ENCODE assay signal across 21 cellular contexts in the genomic region with DNA sequence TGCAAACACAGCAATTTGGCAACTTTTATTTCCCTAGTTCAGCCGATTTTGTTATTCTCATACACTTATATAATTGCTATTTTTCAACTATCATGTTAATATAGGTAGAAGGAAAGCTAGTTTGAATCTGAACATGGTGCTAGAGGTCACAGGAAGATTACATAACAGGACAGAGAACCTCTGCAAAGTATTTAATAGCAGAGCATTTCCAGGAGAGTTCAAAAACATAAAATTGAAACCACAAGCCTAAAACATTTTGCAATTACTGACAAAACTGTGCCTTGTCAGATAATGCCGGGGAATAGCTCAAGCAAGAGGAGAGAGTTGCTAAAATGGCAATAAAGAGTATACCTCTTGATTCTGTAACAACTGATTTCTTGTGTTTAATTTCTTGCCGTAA.
DNase-seq lines count a peak whose midpoint lies in the region; ATAC-seq and TF ChIP-seq lines count a peak whose summit lies in the region.
"Had no signal": no experiment of that assay in that cellular context is flagged by ENCODE, and none has a peak within 500 bp of the region (broad histone marks: within the 10 kb centered on the region; RNA-seq: fewer than 3 reads in every experiment).

No MANE protein-coding gene starts in this region.

- H3K4me2 ChIP-seq in GM23338, result no peak overlapping the region

- TF ChIP-seq CTCF in endodermal cell (conservative IDR thresholded peaks at IDR 0.05), result no peak
- TF ChIP-seq CTCF in GM23338 (conservative IDR thresholded peaks at IDR 0.05; ENCODE audit: low read depth in 2 of 2), result no peak

- no peak for ATAC-seq in stimulated activated naive CD8-positive, alpha-beta T cell treated with anti-CD3 and anti-CD28 coated beads, Interleukin-15, Interleukin-2, amounts not matched to agents 100 U/mL and 50 U/mL, for 24 hours
- ATAC-seq in GM23338, result no peak
- ATAC-seq: GM12878 had no signal

- H3K4me3 ChIP-seq in SK-N-MC, result peak overlapping the region; percentile 72
- H3K4me3 ChIP-seq in endodermal cell (ENCODE audit: low read length), result no peak overlapping the region
- no peak overlapping the region for H3K4me3 ChIP-seq in GM23338
- H3K4me3 ChIP-seq: GM12878, GM23248 had no signal

- H3K4me1 Mint-ChIP-seq in endodermal cell (no peaks in the 10 kb centered on the region), GM23338 (peaks cover 26% of the 10 kb centered on the region; the same call in 2 of the 3 replicates)
- H3K4me1 Mint-ChIP-seq: CD4-positive, CD25-positive, alpha-beta regulatory T cell; CD8-positive, alpha-beta memory T cell had no signal

- H3K27ac ChIP-seq in SK-N-MC, result peak overlapping the region; percentile 94
- H3K27ac ChIP-seq in endodermal cell (ENCODE audit: low read depth, low read length), result peak overlapping the region; percentile 49
- no peak overlapping the region for H3K27ac ChIP-seq in GM23338 (ENCODE audit: low read depth)
- H3K27ac ChIP-seq: GM23248, HL-60 had no signal

- H3K36me3 ChIP-seq in SK-N-MC (ENCODE audit: insufficient read depth, low read length) (no peaks in the 10 kb centered on the region), endodermal cell (ENCODE audit: control insufficient read depth, insufficient read depth, low read length) (no peaks in the 10 kb centered on the region), GM23338 (ENCODE audit: insufficient read depth) (no peaks in the 10 kb centered on the region)
- H3K36me3 ChIP-seq: BE2C had no signal

- H3K27ac Mint-ChIP-seq in endodermal cell (no peak overlapping the region), GM23338 (no peak overlapping the region)
- H3K27ac Mint-ChIP-seq: CD4-positive, CD25-positive, alpha-beta regulatory T cell; CD8-positive, alpha-beta memory T cell had no signal

- H3K9me3 ChIP-seq in SK-N-MC (ENCODE audit: low read depth, low read length) (no peaks in the 10 kb centered on the region), endodermal cell (ENCODE audit: control insufficient read depth, low read length) (no peaks in the 10 kb centered on the region)
- H3K9me3 ChIP-seq: BE2C had no signal

- no peaks in the 10 kb centered on the region for H3K79me2 ChIP-seq in GM23338 (replicated peaks; ENCODE audit: insufficient read depth)

- H3K4me1 ChIP-seq in endodermal cell (ENCODE audit: control insufficient read depth, insufficient read depth, low read length), result no peaks in the 10 kb centered on the region
- peaks cover 25% of the 10 kb centered on the region for H3K4me1 ChIP-seq in GM23338 (ENCODE audit: insufficient read depth)
- H3K4me1 ChIP-seq: BE2C had no signal

- 87 to 94% methylated on average over 2 to 3 of the region's 3 CpGs for WGBS in endodermal cell (ENCODE audit: insufficient coverage in 1 of 2, insufficient read length in 1 of 2), 2 experiments

- H3K9me3 Mint-ChIP-seq in endodermal cell, result no peaks in the 10 kb centered on the region
- no peaks in the 10 kb centered on the region for H3K9me3 Mint-ChIP-seq in GM23338

- DNase-seq in M059J (ENCODE audit: low read depth), result peak; percentile 6
- DNase-seq in NOMO-1 (lab: John Stamatoyannopoulos, UW; ENCODE audit: unreplicated experiment in 2 of 2), result peak; percentile 50 to 94
- peak; percentile 62 for DNase-seq in SK-N-MC (ENCODE audit: low read depth, low spot score)
- DNase-seq in endodermal cell, result no peak
- DNase-seq in stimulated activated naive CD8-positive, alpha-beta T cell treated with anti-CD3 and anti-CD28 coated beads, Interleukin-15, Interleukin-2, amounts not matched to agents 100 U/mL and 50 U/mL, for 24 hours, result no peak
- no peak for DNase-seq in NCI-H1105 treated with DMSO at 0.1 percent for 48 hours (lab: John Stamatoyannopoulos, UW)
- DNase-seq in GM23338 (ENCODE audit: low spot score), result no peak
- DNase-seq: BE2C; C1 segment of cervical spinal cord; CD4-positive, CD25-positive, alpha-beta regulatory T cell; CD8-positive, alpha-beta memory T cell; COR-L47; DMS 273 treated with DMSO at 0.1 percent for 48 hours; DMS53; DND-41; EL; GM23248; HCEC 1CT; IMR-90 had no signal

- H3K27me3 ChIP-seq in endodermal cell (ENCODE audit: control insufficient read depth, insufficient read depth, low read length, poor library complexity, severe bottlenecking) (no peaks in the 10 kb centered on the region), GM23338 (ENCODE audit: insufficient read depth) (no peaks in the 10 kb centered on the region)
- H3K27me3 ChIP-seq: BE2C had no signal

- H3K9ac ChIP-seq in SK-N-MC (ENCODE audit: insufficient read length) (peak overlapping the region; percentile 64), endodermal cell (ENCODE audit: extremely low read depth, low read length, poor library complexity, severe bottlenecking) (no peak overlapping the region)
- H3K9ac ChIP-seq: GM23248 had no signal

- H3K27me3 Mint-ChIP-seq in endodermal cell (ENCODE audit: insufficient read depth) (peaks cover 9% of the 10 kb centered on the region), GM23338 (ENCODE audit: insufficient read depth, low read depth, poor library complexity) (no peaks in the 10 kb centered on the region)
- H3K27me3 Mint-ChIP-seq: CD4-positive, CD25-positive, alpha-beta regulatory T cell; CD8-positive, alpha-beta memory T cell had no signal

- H3F3A ChIP-seq in GM23338 (replicated peaks; ENCODE audit: low read depth), result no peaks in the 10 kb centered on the region

- H3K9me2 ChIP-seq in GM23338 (ENCODE audit: insufficient read depth), result no peaks in the 10 kb centered on the region

- H3K4me3 Mint-ChIP-seq in endodermal cell (no peak overlapping the region), GM23338 (no peak overlapping the region)
- H3K4me3 Mint-ChIP-seq: CD8-positive, alpha-beta memory T cell had no signal

- H3K36me3 Mint-ChIP-seq in endodermal cell (ENCODE audit: low read depth) (no peaks in the 10 kb centered on the region), GM23338 (ENCODE audit: low read depth) (no peaks in the 10 kb centered on the region)
- H3K36me3 Mint-ChIP-seq: CD4-positive, CD25-positive, alpha-beta regulatory T cell; CD8-positive, alpha-beta memory T cell had no signal

- H2AFZ ChIP-seq in GM23338, result no peak overlapping the region
- H2AFZ ChIP-seq: GM23248 had no signal

- no peaks in the 10 kb centered on the region for H4K20me1 ChIP-seq in GM23338 (replicated peaks; ENCODE audit: insufficient read depth)

TF ChIP-seq in GM23338, 12 proteins besides CTCF, POLR2A, EP300 and RAD21 (continues in another document):
- TF ChIP-seq JUNB (IDR thresholded peaks at IDR 0.05; ENCODE audit: unreplicated experiment) (no peak), POLR2AphosphoS5 (IDR thresholded peaks at IDR 0.05; ENCODE audit: low read depth) (no peak)
- TF ChIP-seq, protein P1, sequence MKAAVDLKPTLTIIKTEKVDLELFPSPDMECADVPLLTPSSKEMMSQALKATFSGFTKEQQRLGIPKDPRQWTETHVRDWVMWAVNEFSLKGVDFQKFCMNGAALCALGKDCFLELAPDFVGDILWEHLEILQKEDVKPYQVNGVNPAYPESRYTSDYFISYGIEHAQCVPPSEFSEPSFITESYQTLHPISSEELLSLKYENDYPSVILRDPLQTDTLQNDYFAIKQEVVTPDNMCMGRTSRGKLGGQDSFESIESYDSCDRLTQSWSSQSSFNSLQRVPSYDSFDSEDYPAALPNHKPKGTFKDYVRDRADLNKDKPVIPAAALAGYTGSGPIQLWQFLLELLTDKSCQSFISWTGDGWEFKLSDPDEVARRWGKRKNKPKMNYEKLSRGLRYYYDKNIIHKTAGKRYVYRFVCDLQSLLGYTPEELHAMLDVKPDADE (IDR thresholded peaks at IDR 0.05), result no peak

Comparison
In these comparisons a context has a peak if more than half of its experiments do, and no peak if none do; other contexts are left out.
1. DNase-seq: peak in M059J (single experiment), NOMO-1 (2 of 2) and SK-N-MC (single experiment); none in endodermal cell (single experiment), stimulated activated naive CD8-positive, alpha-beta T cell treated with anti-CD3 and anti-CD28 coated beads, Interleukin-15, Interleukin-2, amounts not matched to agents 100 U/mL and 50 U/mL, for 24 hours (single experiment), NCI-H1105 treated with DMSO at 0.1 percent for 48 hours (single experiment) and GM23338 (single experiment).